In the genomic region with DNA sequence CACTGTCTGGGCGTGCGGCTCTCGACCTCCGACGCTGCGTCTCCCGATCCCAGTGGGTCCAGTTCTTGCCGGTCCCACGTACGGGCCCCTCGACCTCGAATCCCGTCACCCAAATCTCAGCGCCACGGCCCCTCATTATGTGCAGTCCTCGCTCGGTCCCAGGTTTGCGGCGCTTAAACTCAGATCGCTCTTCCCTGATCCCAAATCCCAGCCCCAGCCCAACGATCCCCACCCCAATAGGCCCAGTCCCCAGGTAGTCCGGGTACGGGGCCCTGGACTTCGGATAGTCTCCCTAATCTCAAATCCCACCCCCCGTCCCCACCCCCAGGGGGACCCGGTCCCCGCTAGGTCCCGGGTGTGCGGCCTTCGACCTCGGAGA, we compare ENCODE assay signal across 7 cellular contexts. TPM values are rescaled to one million over a fixed set of nuclear protein-coding genes. Genes with fewer than 3 reads are reported as not detected.
DNase-seq lines count a peak whose midpoint lies in the region; ATAC-seq, FAIRE-seq and TF ChIP-seq lines count a peak whose summit lies in the region.

No MANE protein-coding gene starts in this region.

- no peak for TF ChIP-seq POLR2A in H54 (IDR thresholded peaks at IDR 0.05; ENCODE audit: low read depth, low read length)

- H3K27ac Mint-ChIP-seq in progenitor cell of endocrine pancreas: peak overlapping the region; percentile 98

- no peaks in the 10 kb centered on the region for H3K9me2 ChIP-seq in OCI-LY1 (ENCODE audit: low read depth, low read length)

- peaks cover 48% of the 10 kb centered on the region for H3K79me2 ChIP-seq in OCI-LY1 (ENCODE audit: insufficient read depth, low read length)

- ATAC-seq in GM21390 (IDR thresholded peaks at IDR 0.05; ENCODE audit: unreplicated experiment): peak; percentile 0

- peaks cover 26% of the 10 kb centered on the region for H3K36me3 ChIP-seq in OCI-LY1 (ENCODE audit: insufficient read depth, low read length)

- no peak overlapping the region for H2AFZ ChIP-seq in OCI-LY1 (ENCODE audit: low read length)

- no peaks in the 10 kb centered on the region for H3K27me3 Mint-ChIP-seq in progenitor cell of endocrine pancreas

- H3K4me1 Mint-ChIP-seq in progenitor cell of endocrine pancreas (ENCODE audit: low read depth): peaks cover 13% of the 10 kb centered on the region

- no peaks in the 10 kb centered on the region for H4K20me1 ChIP-seq in OCI-LY1 (ENCODE audit: insufficient read depth, low read length)

- H3F3A ChIP-seq in OCI-LY1 (ENCODE audit: insufficient read depth, low read length): 0 out of 2 replicates have a peak, but pooled peaks cover 3% of the 10 kb centered on the region

- peak; percentile 29; the same call in 1 of the 2 replicates for TF ChIP-seq CTCF in OCI-LY1 (IDR thresholded peaks at IDR 0.05; ENCODE audit: low read length)
- no peak for TF ChIP-seq CTCF in epithelial cell of esophagus (IDR thresholded peaks at IDR 0.05; ENCODE audit: insufficient read depth, low read depth, low read length, missing control alignments)
- TF ChIP-seq CTCF in progenitor cell of endocrine pancreas (IDR thresholded peaks at IDR 0.05; ENCODE audit: unreplicated experiment): peak; percentile 11

- peak overlapping the region; percentile 91 for H3K27ac ChIP-seq in OCI-LY1 (ENCODE audit: low read depth, low read length, poor library complexity, severe bottlenecking)

- no peaks in the 10 kb centered on the region for H3K9me3 ChIP-seq in OCI-LY1 (ENCODE audit: low read length)

- peak overlapping the region; percentile 93 for H3K4me3 Mint-ChIP-seq in progenitor cell of endocrine pancreas (ENCODE audit: low read depth)

- H3K9me3 Mint-ChIP-seq in progenitor cell of endocrine pancreas (ENCODE audit: low read depth): no peaks in the 10 kb centered on the region

- H3K4me1 ChIP-seq in OCI-LY1 (ENCODE audit: insufficient read depth, low read length, severe bottlenecking): peaks cover 47% of the 10 kb centered on the region

- H3K27me3 ChIP-seq in OCI-LY1 (ENCODE audit: insufficient read depth, low read length): no peaks in the 10 kb centered on the region

- peak overlapping the region; percentile 99 for H3K9ac ChIP-seq in OCI-LY1 (ENCODE audit: low read length)

- no peak for DNase-seq in epithelial cell of esophagus (ENCODE audit: low read depth)
- DNase-seq in progenitor cell of endocrine pancreas (ENCODE audit: low spot score, unreplicated experiment): no peak
- DNase-seq in NCI-H187 treated with DMSO at 0.1 percent for 48 hours (lab: John Stamatoyannopoulos, UW): no peak
- DNase-seq in H54 (ENCODE audit: insufficient read length, low spot score): no peak
- DNase-seq in DMS153 (lab: John Stamatoyannopoulos, UW): no peak

- H3K4me3 ChIP-seq in OCI-LY1 (ENCODE audit: low read depth, low read length, poor library complexity, severe bottlenecking) (peak overlapping the region; percentile 95), epithelial cell of esophagus (ENCODE audit: low read length) (peak overlapping the region; percentile 68)

- H3K4me2 ChIP-seq in OCI-LY1 (ENCODE audit: low read length): peak overlapping the region; percentile 97

- H3K36me3 Mint-ChIP-seq in progenitor cell of endocrine pancreas (ENCODE audit: insufficient read depth): peaks cover 1% of the 10 kb centered on the region

- no peak for FAIRE-seq in H54 (lab: Jason Lieb, UNC)

RNA-seq across cellular contexts. Expression of a gene that starts 0.7 kb away (rescaled TPM):
- total RNA-seq in progenitor cell of endocrine pancreas: 211 and 221 TPM in 2 replicates

RNA-seq across cellular contexts. Expression of a gene that starts 28.6 kb away (rescaled TPM):
- total RNA-seq in progenitor cell of endocrine pancreas: 6.2 and 7.1 TPM in 2 replicates

RNA-seq across cellular contexts. Expression of a gene that starts 36.9 kb away (rescaled TPM):
- total RNA-seq in progenitor cell of endocrine pancreas: not detected in 2 replicates
